In the genomic region with DNA sequence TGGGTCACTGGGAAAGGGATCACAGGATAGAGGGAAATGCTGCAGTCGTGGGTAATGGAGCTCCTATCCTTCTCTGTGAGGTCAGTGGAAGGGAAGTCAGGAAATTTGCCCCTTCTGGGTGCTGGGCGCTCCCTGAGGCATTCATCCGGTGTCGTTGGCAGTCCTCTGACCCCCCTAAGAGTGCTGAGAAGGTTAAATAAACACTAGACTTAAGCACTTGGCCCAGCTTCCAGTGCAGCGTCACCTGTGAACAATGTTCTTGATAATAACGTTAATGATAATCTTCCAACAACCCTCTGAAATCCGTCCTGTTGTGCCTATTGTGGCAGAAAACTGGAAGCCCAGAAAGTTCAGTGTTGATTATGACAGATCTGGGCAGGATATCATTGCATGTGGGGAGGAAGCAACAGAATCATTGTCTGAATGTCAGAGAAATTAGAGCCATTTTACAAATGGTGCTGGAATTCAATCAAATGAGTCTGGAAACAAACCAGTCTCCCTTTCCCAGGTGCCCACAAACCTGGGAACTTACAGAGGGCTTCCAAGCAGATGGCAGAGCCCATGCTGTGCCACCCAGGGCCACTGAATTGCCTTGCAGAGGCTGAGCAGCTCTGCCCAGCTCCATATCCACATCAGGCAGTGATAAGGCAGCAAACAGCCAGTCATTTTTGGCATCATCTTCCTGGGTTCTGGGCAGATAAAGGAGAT, we compare ENCODE assay signal across 24 cellular contexts.
DNase-seq lines count a peak whose midpoint lies in the region; TF ChIP-seq lines count a peak whose summit lies in the region.
"Had no signal": no experiment of that assay in that cellular context is flagged by ENCODE, and none has a peak within 500 bp of the region (broad histone marks: within the 10 kb centered on the region; RNA-seq: fewer than 3 reads in every experiment).

No MANE protein-coding gene starts in this region.

- H3K27ac ChIP-seq in spleen (peak overlapping the region; percentile 35 to 82 (median 64)), colonic mucosa (no peak overlapping the region)
- H3K27ac ChIP-seq: esophagus squamous epithelium, right lobe of liver, SJCRH30, transverse colon, VCaP had no signal

- H3K36me3 ChIP-seq in spleen (no peaks in the 10 kb centered on the region), colonic mucosa (no peaks in the 10 kb centered on the region)
- H3K36me3 ChIP-seq: esophagus squamous epithelium, right lobe of liver, SJCRH30, transverse colon had no signal

- TF ChIP-seq POLR2A in spleen (IDR thresholded peaks at IDR 0.05), result no peak

- H3K27me3 ChIP-seq in spleen (replicated peaks in 1 of 7) (no peaks in the 10 kb centered on the region), colonic mucosa (no peaks in the 10 kb centered on the region)
- H3K27me3 ChIP-seq: esophagus squamous epithelium, right lobe of liver, transverse colon had no signal

- H3K9ac ChIP-seq in colonic mucosa (ENCODE audit: low read depth in 2 of 2, low read length in 2 of 2), result no peak overlapping the region

- intact Hi-C loops in spleen (cut with DNase I; ENCODE audit: low total_unique reads) (loop anchor here (10.0 kb wide), 1 partner anchor 99 kb away; no protein-coding TSS in a partner anchor), colonic mucosa (cut with DNase I) (no loop called here)

- H3K4me1 ChIP-seq in spleen (peaks cover 0 to 31% (median 10%) of the 10 kb centered on the region in 6 donors), colonic mucosa (no peaks in the 10 kb centered on the region)
- H3K4me1 ChIP-seq: right lobe of liver, SJCRH30, transverse colon had no signal

- DNase-seq in H4 (ENCODE audit: low spot score) (peak; percentile 41), NCI-H2196 treated with DMSO at 0.1 percent for 48 hours (lab: John Stamatoyannopoulos, UW; ENCODE audit: unreplicated experiment) (peak; percentile 42), epithelial cell of proximal tubule (ENCODE audit: low read depth) (peak; percentile 44), spleen (peak; percentile 77), nucleus accumbens (lab: John Stamatoyannopoulos, UW) (no peak), colonic mucosa (no peak)
- no peak for DNase-seq in stimulated activated CD4-positive, alpha-beta T cell treated with anti-CD3 and anti-CD28 coated beads, Interleukin-2, amount 100 ng/mL, for 48 hours
- DNase-seq: activated CD4-positive, alpha-beta T cell treated with anti-CD3 and anti-CD28 coated beads, Interleukin-2, amount 50 U/mL, for 1 hour; activated CD8-positive, alpha-beta memory T cell treated with anti-CD3 and anti-CD28 coated beads, Interleukin-2, amount 50 U/mL, for 48 hours; activated gamma-delta T cell treated with Interleukin-2 at 50 U/mL for 16 hours; effector CD8-positive, alpha-beta T cell; esophagus squamous epithelium; GDM1; glutamatergic neuron; H7; NCI-H187 treated with DMSO at 0.1 percent for 48 hours; NCI-H774; PC-3; right lobe of liver; SJCRH30; stimulated activated naive B cell treated with anti-CD40 and anti-IgM and Interleukin-4, amounts not matched to agents 10 μg/mL and 1 μg/mL and 100 μg/mL, for 72 hours; T-helper 17 cell; transverse colon had no signal

- H3K4me3 ChIP-seq in epithelial cell of proximal tubule (ENCODE audit: low read depth, low read length) (no peak overlapping the region), spleen (no peak overlapping the region), colonic mucosa (no peak overlapping the region)
- H3K4me3 ChIP-seq: esophagus squamous epithelium, right lobe of liver, SJCRH30, transverse colon had no signal

- TF ChIP-seq CTCF in epithelial cell of proximal tubule (conservative IDR thresholded peaks at IDR 0.05; ENCODE audit: low read depth, low read length) (no peak), spleen (IDR thresholded peaks at IDR 0.05 in 8 of 11, conservative IDR thresholded peaks at IDR 0.05 in 3 of 11) (no peak), colonic mucosa (IDR thresholded peaks at IDR 0.05) (no peak)

- 52 to 70% (median 62%) methylated on average over 7 of the region's 7 CpGs for WGBS in spleen, 5 donors

- H3K9me3 ChIP-seq in spleen (no peaks in the 10 kb centered on the region), colonic mucosa (no peaks in the 10 kb centered on the region)
- H3K9me3 ChIP-seq: esophagus squamous epithelium, right lobe of liver, SJCRH30, transverse colon had no signal

Comparison
In these comparisons a context has a peak if more than half of its experiments do, and no peak if none do; other contexts are left out.
1. DNase-seq: peak in H4 (single experiment), NCI-H2196 treated with DMSO at 0.1 percent for 48 hours (single experiment), epithelial cell of proximal tubule (single experiment) and spleen (single experiment); none in stimulated activated CD4-positive, alpha-beta T cell treated with anti-CD3 and anti-CD28 coated beads, Interleukin-2, amount 100 ng/mL, for 48 hours (0 of 2), nucleus accumbens (0 of 56) and colonic mucosa (single experiment).